In the genomic region with DNA sequence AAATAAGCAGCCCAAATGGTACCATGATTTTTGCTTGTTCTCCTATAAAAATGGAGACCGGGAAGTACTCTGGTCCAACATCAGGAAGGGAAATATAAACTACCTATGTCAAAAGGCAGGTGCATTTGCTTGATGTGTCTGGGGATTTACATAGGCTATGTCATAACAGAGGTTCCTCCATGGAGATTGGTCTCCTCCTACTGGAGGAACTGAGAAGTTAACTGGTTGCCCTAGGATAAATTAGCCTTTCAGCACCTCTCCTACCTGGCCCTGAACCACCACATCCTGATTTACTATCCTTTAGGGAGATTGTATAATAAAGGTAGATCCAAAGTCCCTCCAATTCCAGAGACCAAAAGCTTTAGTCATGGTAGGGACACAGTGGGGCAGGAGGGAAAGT, we compare ENCODE assay signal across 8 cellular contexts.
DNase-seq lines count a peak whose midpoint lies in the region; ATAC-seq, FAIRE-seq and TF ChIP-seq lines count a peak whose summit lies in the region.

No MANE protein-coding gene starts in this region.

- DNase-seq in AG04449 (ENCODE audit: low read depth, low spot score) (no peak), MV-4-11 (lab: John Stamatoyannopoulos, UW) (peak; percentile 7), immature natural killer cell (peak; percentile 7 to 29 (median 13)), urothelium cell line (ENCODE audit: low spot score) (peak; percentile 6), MG63 (no peak)
- peak; percentile 17 for DNase-seq in activated CD8-positive, alpha-beta memory T cell treated with anti-CD3 and anti-CD28 coated beads, Interleukin-2, amount 50 U/mL, for 4 hours

- H3K27me3 Mint-ChIP-seq in immature natural killer cell (ENCODE audit: low read depth in 3 of 3): no peaks in the 10 kb centered on the region

- no peak for FAIRE-seq in urothelium cell line (lab: Jason Lieb, UNC)

- H3K9me3 ChIP-seq in MG63: no peaks in the 10 kb centered on the region

- peak; percentile 43 for TF ChIP-seq CTCF in AG04449 (IDR thresholded peaks at IDR 0.05; ENCODE audit: insufficient read depth, low read length, missing control alignments)
- TF ChIP-seq CTCF in GM12873 (IDR thresholded peaks at IDR 0.05; ENCODE audit: insufficient read depth, low read depth, low read length, missing control alignments): peak; percentile 78

- CTCF ChIA-PET in AG04449 (lab: Yijun Ruan, JAX): no interaction called here

- H3K9me3 Mint-ChIP-seq in immature natural killer cell: no peaks in the 10 kb centered on the region

- H3K4me1 Mint-ChIP-seq in immature natural killer cell: no peaks in the 10 kb centered on the region

- POLR2A ChIA-PET in AG04449 (lab: Yijun Ruan, JAX): no interaction called here

- H3K27me3 ChIP-seq in MG63: no peaks in the 10 kb centered on the region

- ATAC-seq in HG02610 (IDR thresholded peaks at IDR 0.05; ENCODE audit: unreplicated experiment): peak; percentile 90

- no peaks in the 10 kb centered on the region for H3K36me3 Mint-ChIP-seq in immature natural killer cell

- H3K4me3 Mint-ChIP-seq in immature natural killer cell: no peak overlapping the region

- H3K4me3 ChIP-seq in AG04449 (ENCODE audit: low read depth, low read length): no peak overlapping the region
- no peak overlapping the region for H3K4me3 ChIP-seq in MG63

- H3K36me3 ChIP-seq in MG63: no peaks in the 10 kb centered on the region

- H3K27ac Mint-ChIP-seq in immature natural killer cell: no peak overlapping the region

Comparison
In these comparisons a context has a peak if more than half of its experiments do, and no peak if none do; other contexts are left out.
1. DNase-seq: peak in MV-4-11 (single experiment), activated CD8-positive, alpha-beta memory T cell treated with anti-CD3 and anti-CD28 coated beads, Interleukin-2, amount 50 U/mL, for 4 hours (single experiment), immature natural killer cell (3 of 3) and urothelium cell line (single experiment); none in AG04449 (single experiment) and MG63 (single experiment).